In genomic region chr10:79379512-79380124, GRCh38 we compare ENCODE assay signal across 13 cellular contexts. TPM values are rescaled to one million over a fixed set of nuclear protein-coding genes. Genes with fewer than 3 reads are reported as not detected.
DNase-seq lines count a peak whose midpoint lies in the region; ATAC-seq and TF ChIP-seq lines count a peak whose summit lies in the region.
"Had no signal": no experiment of that assay in that cellular context is flagged by ENCODE, and none has a peak within 500 bp of the region (broad histone marks: within the 10 kb centered on the region; RNA-seq: fewer than 3 reads in every experiment).

No MANE protein-coding gene starts in this region.

- no peaks in the 10 kb centered on the region for H3K9me2 ChIP-seq in GM23248 (ENCODE audit: insufficient read depth)

- no peak for ATAC-seq in GM18867 (IDR thresholded peaks at IDR 0.05; ENCODE audit: unreplicated experiment)

- peaks cover 13% of the 10 kb centered on the region for H3F3A ChIP-seq in GM23248 (ENCODE audit: insufficient read depth)

- H3K9me3 ChIP-seq in GM23248 (ENCODE audit: low read depth) = no peaks in the 10 kb centered on the region
- no peaks in the 10 kb centered on the region for H3K9me3 ChIP-seq in liver (ENCODE audit: control insufficient read depth in 4 of 4, low read length in 3 of 4)

- H3K4me3 ChIP-seq in GM23248 (no peak overlapping the region), coronary artery (peak overlapping the region; percentile 36), liver (ENCODE audit: low read depth in 1 of 3, low read length in 3 of 3) (peak overlapping the region; percentile 51 to 82 (median 57)), skin epidermis (no peak overlapping the region)
- H3K4me3 ChIP-seq: lung had no signal

- H3K79me2 ChIP-seq in GM23248 (ENCODE audit: insufficient read depth) = no peaks in the 10 kb centered on the region

- H3K27me3 ChIP-seq in GM23248 (replicated peaks; ENCODE audit: insufficient read depth) (no peaks in the 10 kb centered on the region), liver (ENCODE audit: control insufficient read depth in 4 of 4, insufficient read depth in 4 of 4, low read length in 3 of 4) (no peaks in the 10 kb centered on the region)

- H2AFZ ChIP-seq in GM23248 = 0 out of 2 replicates have a peak overlapping the region, but pooled peaks have one; percentile 32

- peak; percentile 4 to 30 for TF ChIP-seq RAD21 in liver (IDR thresholded peaks at IDR 0.05)

- H3K27ac ChIP-seq in GM23248 = peak overlapping the region; percentile 68
- H3K27ac ChIP-seq in coronary artery = peak overlapping the region; percentile 52 to 78
- H3K27ac ChIP-seq in liver (ENCODE audit: low read depth in 1 of 2, low read length in 2 of 2) = peak overlapping the region; percentile 96 to 99
- peak overlapping the region in 15 of 21 experiments; percentile 7 to 83 (median 69) for H3K27ac ChIP-seq in skin epidermis

- H3K4me1 ChIP-seq in GM23248 (ENCODE audit: insufficient read depth) (peaks cover 42% of the 10 kb centered on the region), liver (ENCODE audit: control insufficient read depth in 4 of 4, insufficient read depth in 4 of 4, low read length in 3 of 4) (peaks cover 15 to 61% (median 28%) of the 10 kb centered on the region in 4 donors)

- TF ChIP-seq CTCF in coronary artery (IDR thresholded peaks at IDR 0.05) (no peak), liver (IDR thresholded peaks at IDR 0.05; ENCODE audit: low read depth, low read length, missing input control) (no peak)

- peak overlapping the region; percentile 67 for H3K9ac ChIP-seq in GM23248
- H3K9ac ChIP-seq in liver (ENCODE audit: low read depth in 1 of 2, low read length in 2 of 2) = peak overlapping the region; percentile 85 to 88

- 13 to 15% methylated on average over 9 of the region's 9 CpGs for WGBS in GM23248 (ENCODE audit: low coverage in 1 of 2, low lambda C conversion rate in 2 of 2, missing lambda C conversion rate in 2 of 2), 2 experiments
- 22% methylated on average over 9 of the region's 9 CpGs for WGBS in liver

- H3K36me3 ChIP-seq in GM23248 (ENCODE audit: low read depth) = no peaks in the 10 kb centered on the region
- no peaks in the 10 kb centered on the region for H3K36me3 ChIP-seq in liver (ENCODE audit: control insufficient read depth in 4 of 4, insufficient read depth in 3 of 4, low read depth in 1 of 4, low read length in 3 of 4)

- DNase-seq in GM23248 = peak; percentile 52
- DNase-seq in coronary artery (ENCODE audit: low spot score) = peak; percentile 76
- no peak for DNase-seq in GDM1 (lab: John Stamatoyannopoulos, UW)
- DNase-seq in DMS114 treated with DMSO at 0.1 percent for 48 hours (lab: John Stamatoyannopoulos, UW; ENCODE audit: unreplicated experiment) = no peak
- DNase-seq in NCI-H2107 (lab: John Stamatoyannopoulos, UW) = no peak
- DNase-seq: activated CD4-positive, alpha-beta T cell treated with anti-CD3 and anti-CD28 coated beads, Interleukin-2, amount 50 U/mL, for 1 hour; amniotic stem cell; Karpas-422; NCI-H446 treated with DMSO at 0.1 percent for 48 hours had no signal

- H4K20me1 ChIP-seq in GM23248 (ENCODE audit: insufficient read depth) = no peaks in the 10 kb centered on the region

- in situ Hi-C loops in GM23248 (cut with MboI) = no loop called here

- H3K4me2 ChIP-seq in GM23248 (ENCODE audit: unreplicated experiment) = peak overlapping the region; percentile 69

TF ChIP-seq in liver, 16 proteins besides CTCF, POLR2A, EP300 and RAD21:
- TF ChIP-seq RXRA (IDR thresholded peaks at IDR 0.05) = no peak
- TF ChIP-seq REST (IDR thresholded peaks at IDR 0.05) = peak; percentile 78

RNA-seq across cellular contexts. Expression of gene PPIF, which starts 32.3 kb away (rescaled TPM):
- 18.7 and 24.6 TPM in 2 replicates for total RNA-seq in GM23248 (2014; rRNA removed; shearing (Covaris generic))
- polyA plus RNA-seq in GM23248 (2016; fragmentation: Nextera tagmentation; extraction: Ambion mirVana) (45.5 and 50.8 TPM in 2 replicates), liver (10 to 100 TPM; 51.4 to 68.6 TPM)
- total RNA-seq in liver = 10 to 100 TPM; 22.2 to 84.3 TPM

Comparison
In these comparisons a context has a peak if more than half of its experiments do, and no peak if none do; other contexts are left out.
1. DNase-seq: peak in GM23248 (single experiment) and coronary artery (single experiment); none in GDM1 (single experiment), DMS114 treated with DMSO at 0.1 percent for 48 hours (single experiment) and NCI-H2107 (single experiment).
2. H3K4me3 ChIP-seq: peak in coronary artery (single experiment) and liver (3 of 3); none in GM23248 (single experiment) and skin epidermis (0 of 7).
3. Peak in every context shown above with its lines, with median percentiles within 50 percentile points of each other: H3K27ac ChIP-seq.